In genomic region chr5:127306036-127306435, GRCh38 we compare ENCODE assay signal across 28 cellular contexts. TPM values are rescaled to one million over a fixed set of nuclear protein-coding genes. Genes with fewer than 3 reads are reported as not detected.
"Had no signal": no experiment of that assay in that cellular context is flagged by ENCODE, and none has a peak within 500 bp of the region (broad histone marks: within the 10 kb centered on the region; RNA-seq: fewer than 3 reads in every experiment).

No MANE protein-coding gene starts in this region.

- H3K4me3 Mint-ChIP-seq: activated CD4-positive, alpha-beta memory T cell treated with anti-CD3 and anti-CD28 coated beads, Interleukin-2, amount 10 ng/mL, durations not matched to agents 7 days and 5 days; activated CD4-positive, alpha-beta T cell treated with anti-CD3 and anti-CD28 coated beads for 36 hours; activated naive CD4-positive, alpha-beta T cell treated with anti-CD3 and anti-CD28 coated beads, Interleukin-2, amount 10 ng/mL, durations not matched to agents 7 days and 5 days; activated naive CD8-positive, alpha-beta T cell treated with anti-CD3 and anti-CD28 coated beads for 36 hours; activated T-cell treated with anti-CD3 and anti-CD28 coated beads, Interleukin-2, amount 50 U/mL, for 72 hours; T-cell had no signal

- H3K4me1 Mint-ChIP-seq: activated CD4-positive, alpha-beta memory T cell treated with anti-CD3 and anti-CD28 coated beads, Interleukin-2, amount 10 ng/mL, durations not matched to agents 7 days and 5 days; activated CD4-positive, alpha-beta T cell treated with anti-CD3 and anti-CD28 coated beads for 36 hours; activated naive CD4-positive, alpha-beta T cell treated with anti-CD3 and anti-CD28 coated beads, Interleukin-2, amount 10 ng/mL, durations not matched to agents 7 days and 5 days; activated naive CD8-positive, alpha-beta T cell treated with anti-CD3 and anti-CD28 coated beads for 36 hours; T-cell had no signal

- H3K4me3 ChIP-seq: breast epithelium, SK-N-MC had no signal

- H3K27me3 ChIP-seq: breast epithelium had no signal

- H3K4me1 ChIP-seq: breast epithelium had no signal

- H3K9me3 Mint-ChIP-seq: activated CD4-positive, alpha-beta memory T cell treated with anti-CD3 and anti-CD28 coated beads, Interleukin-2, amount 10 ng/mL, durations not matched to agents 7 days and 5 days; activated naive CD4-positive, alpha-beta T cell treated with anti-CD3 and anti-CD28 coated beads, Interleukin-2, amount 10 ng/mL, durations not matched to agents 7 days and 5 days; activated naive CD8-positive, alpha-beta T cell treated with anti-CD3 and anti-CD28 coated beads for 36 hours; activated T-cell treated with anti-CD3 and anti-CD28 coated beads, Interleukin-2, amount 50 U/mL, for 72 hours; activated T-helper 2 cell treated with anti-CD3 and anti-CD28 coated beads, Interferon-gamma antibody, Interleukin-2, Interleukin-4, amounts not matched to agents 10 μg/mL and 5 μg/mL and 100 μg/mL, durations not matched to agents 14 hours and 24 hours and 36 hours; T-cell had no signal

- H3K27ac Mint-ChIP-seq: activated CD4-positive, alpha-beta memory T cell treated with anti-CD3 and anti-CD28 coated beads, Interleukin-2, amount 10 ng/mL, durations not matched to agents 7 days and 5 days; activated CD4-positive, alpha-beta T cell treated with anti-CD3 and anti-CD28 coated beads for 36 hours; activated naive CD4-positive, alpha-beta T cell treated with anti-CD3 and anti-CD28 coated beads, Interleukin-2, amount 10 ng/mL, durations not matched to agents 7 days and 5 days; activated naive CD8-positive, alpha-beta T cell treated with anti-CD3 and anti-CD28 coated beads for 36 hours; activated T-cell treated with anti-CD3 and anti-CD28 coated beads, Interleukin-2, amount 50 U/mL, for 72 hours; activated T-helper 2 cell treated with anti-CD3 and anti-CD28 coated beads, Interferon-gamma antibody, Interleukin-2, Interleukin-4, amounts not matched to agents 10 μg/mL and 5 μg/mL and 100 μg/mL, durations not matched to agents 14 hours and 24 hours and 36 hours; T-cell had no signal

- DNase-seq: activated CD4-positive, alpha-beta memory T cell treated with anti-CD3 and anti-CD28 coated beads, Interleukin-2, amount 10 ng/mL, durations not matched to agents 7 days and 5 days; activated CD4-positive, alpha-beta T cell treated with anti-CD3 and anti-CD28 coated beads for 36 hours; activated CD4-positive, alpha-beta T cell treated with anti-CD3 and anti-CD28 coated beads, Interleukin-2, amount 50 U/mL, for 1 hour; activated CD8-positive, alpha-beta memory T cell treated with anti-CD3 and anti-CD28 coated beads, Interleukin-2, amount 50 U/mL, for 4 hours; activated gamma-delta T cell treated with Interleukin-2 at 50 U/mL for 16 hours; activated naive CD4-positive, alpha-beta T cell treated with anti-CD3 and anti-CD28 coated beads, Interleukin-2, amount 10 ng/mL, durations not matched to agents 7 days and 5 days; activated naive CD8-positive, alpha-beta T cell treated with anti-CD3 and anti-CD28 coated beads for 36 hours; activated T-cell treated with anti-CD3 and anti-CD28 coated beads, Interleukin-2, amount 50 U/mL, for 72 hours; central memory CD4-positive, alpha-beta T cell; KBM-7; NCI-H1092; NCI-H1417; NCI-H1930; NCI-H2171; NCI-H2227 treated with DMSO at 0.1 percent for 48 hours; NCI-H510A; NK-92 treated with Interleukin-12 subunit alpha and Interleukin-12 subunit beta, amount 100 ng/mL, for 24 hours; OCI-M1; RPMI8226; T-cell; T-helper 2 cell; T1000 had no signal

- ATAC-seq: activated CD4-positive, alpha-beta T cell treated with anti-CD3 and anti-CD28 coated beads for 36 hours; activated T-cell treated with anti-CD3 and anti-CD28 coated beads, Interleukin-2, amount 50 U/mL, for 72 hours; Panc1; Right ventricle myocardium inferior; T-cell had no signal

- H3K9me3 ChIP-seq: breast epithelium had no signal

- H3K27ac ChIP-seq: breast epithelium, SK-N-MC, VCaP had no signal

- H3K36me3 Mint-ChIP-seq: activated naive CD4-positive, alpha-beta T cell treated with anti-CD3 and anti-CD28 coated beads, Interleukin-2, amount 10 ng/mL, durations not matched to agents 7 days and 5 days; activated naive CD8-positive, alpha-beta T cell treated with anti-CD3 and anti-CD28 coated beads for 36 hours; T-cell had no signal

- H3K36me3 ChIP-seq: breast epithelium had no signal

RNA-seq across cellular contexts. Expression of gene MEGF10, which starts 15.4 kb away (rescaled TPM):
- total RNA-seq: activated CD4-positive, alpha-beta memory T cell treated with anti-CD3 and anti-CD28 coated beads, Interleukin-2, amount 10 ng/mL, durations not matched to agents 7 days and 5 days; activated CD4-positive, alpha-beta T cell treated with anti-CD3 and anti-CD28 coated beads for 36 hours; activated naive CD8-positive, alpha-beta T cell treated with anti-CD3 and anti-CD28 coated beads for 36 hours; activated T-helper 2 cell treated with anti-CD3 and anti-CD28 coated beads, Interferon-gamma antibody, Interleukin-2, Interleukin-4, amounts not matched to agents 10 μg/mL and 5 μg/mL and 100 μg/mL, durations not matched to agents 14 hours and 24 hours and 36 hours had no signal
